Comparison of ENCODE assay signal across 14 cellular contexts in genomic region chr2:152950125-152950524, GRCh38.
DNase-seq lines count a peak whose midpoint lies in the region; ATAC-seq, FAIRE-seq and TF ChIP-seq lines count a peak whose summit lies in the region.
"Had no signal": no experiment of that assay in that cellular context is flagged by ENCODE, and none has a peak within 500 bp of the region (broad histone marks: within the 10 kb centered on the region; RNA-seq: fewer than 3 reads in every experiment).

No MANE protein-coding gene starts in this region.

- no peak overlapping the region for H3K4me2 ChIP-seq in DND-41 (ENCODE audit: insufficient read depth, low read length)
- H3K4me2 ChIP-seq in K562 (ENCODE audit: insufficient read depth, low read length) = no peak overlapping the region

- no peak for TF ChIP-seq EP300 in K562 (IDR thresholded peaks at IDR 0.05; ENCODE audit: low read length)

- no peaks in the 10 kb centered on the region for H3K27me3 ChIP-seq in DND-41 (ENCODE audit: insufficient read depth, low read length, poor library complexity)
- no peaks in the 10 kb centered on the region for H3K27me3 ChIP-seq in K562 (ENCODE audit: control insufficient read depth in 2 of 2, insufficient read depth in 2 of 2, low read length in 2 of 2)
- no peaks in the 10 kb centered on the region for H3K27me3 ChIP-seq in liver (ENCODE audit: control insufficient read depth in 4 of 4, insufficient read depth in 4 of 4, low read length in 3 of 4)
- H3K27me3 ChIP-seq in right atrium auricular region = no peaks in the 10 kb centered on the region
- H3K27me3 ChIP-seq: heart left ventricle had no signal

- H3K27ac ChIP-seq in DND-41 (ENCODE audit: low read length) (no peak overlapping the region), K562 (ENCODE audit: extremely low read depth, low read depth, low read length) (no peak overlapping the region), liver (ENCODE audit: low read depth in 1 of 2, low read length in 2 of 2) (no peak overlapping the region), right atrium auricular region (no peak overlapping the region)
- H3K27ac ChIP-seq: heart left ventricle, psoas muscle had no signal

- BruUV-seq in K562 (replicated peaks; lab: Mats Ljungman, UMichigan) = no TSS peak

- no peak for TF ChIP-seq CTCF in DND-41 (IDR thresholded peaks at IDR 0.05; ENCODE audit: borderline replicate concordance, extremely low read depth, low read length, poor library complexity, severe bottlenecking)
- no peak for TF ChIP-seq CTCF in K562 (IDR thresholded peaks at IDR 0.05 in 2 of 3, conservative IDR thresholded peaks at IDR 0.05 in 1 of 3; ENCODE audit: insufficient read depth in 2 of 3, low read depth in 1 of 3, low read length in 3 of 3)
- no peak for TF ChIP-seq CTCF in liver (IDR thresholded peaks at IDR 0.05; ENCODE audit: low read depth, low read length, missing input control)
- TF ChIP-seq CTCF in right atrium auricular region (IDR thresholded peaks at IDR 0.05) = no peak

- H4K20me1 ChIP-seq in DND-41 (ENCODE audit: insufficient read depth, low read length) (no peaks in the 10 kb centered on the region), K562 (replicated peaks; ENCODE audit: control insufficient read depth, insufficient read depth, low read length) (no peaks in the 10 kb centered on the region)

- TF ChIP-seq RAD21 in K562 (CRISPR knock-in tag; conservative IDR thresholded peaks at IDR 0.05 in 1 of 2, IDR thresholded peaks at IDR 0.05 in 1 of 2) (no peak), liver (IDR thresholded peaks at IDR 0.05) (no peak)

- WGBS in K562 (ENCODE audit: insufficient coverage, low coverage, missing lambda C conversion rate) = 0% methylated on average over 2 of the region's 2 CpGs
- 34% methylated on average over 2 of the region's 2 CpGs for WGBS in liver

- H3K9me3 ChIP-seq in DND-41 (ENCODE audit: insufficient read depth, low read length, severe bottlenecking) = no peaks in the 10 kb centered on the region
- H3K9me3 ChIP-seq in K562 (replicated peaks; ENCODE audit: control insufficient read depth, insufficient read depth, low read depth, low read length) = no peaks in the 10 kb centered on the region; the same call in 1 of the 2 replicates
- no peaks in the 10 kb centered on the region for H3K9me3 ChIP-seq in liver (ENCODE audit: control insufficient read depth in 4 of 4, low read length in 3 of 4)
- H3K9me3 ChIP-seq in right atrium auricular region = no peaks in the 10 kb centered on the region
- H3K9me3 ChIP-seq: heart left ventricle, psoas muscle had no signal

- ATAC-seq in DND-41 (ENCODE audit: insufficient read depth, low read depth) (no peak), K562 (no peak)
- ATAC-seq: heart left ventricle, psoas muscle had no signal

- DNase-seq in DND-41 (peak; percentile 5), LHCN-M2 (ENCODE audit: low read depth) (peak; percentile 8), K562 (ENCODE audit: extremely low read depth in 1 of 4, low spot score in 3 of 4) (no peak), right atrium auricular region (ENCODE audit: low spot score) (no peak), SKM-1 treated with dmso at 0.1 percent for 144 hours (lab: John Stamatoyannopoulos, UW; ENCODE audit: unreplicated experiment) (no peak), NCI-H1436 (lab: John Stamatoyannopoulos, UW) (no peak), GM19239 (ENCODE audit: insufficient read length, low spot score) (no peak)
- DNase-seq: activated T-cell treated with anti-CD3 and anti-CD28 coated beads, Interleukin-2, amount 50 U/mL, for 24 hours; heart left ventricle; NCI-H82; psoas muscle; stimulated activated CD4-positive, alpha-beta T cell treated with anti-CD3 and anti-CD28 coated beads, Interleukin-4, amount 100 ng/mL, for 1 hour; stimulated activated naive CD4-positive, alpha-beta T cell had no signal

- H3K36me3 ChIP-seq in DND-41 (ENCODE audit: insufficient read depth, low read length) (no peaks in the 10 kb centered on the region), K562 (ENCODE audit: control insufficient read depth, insufficient read depth, low read length) (no peaks in the 10 kb centered on the region), liver (ENCODE audit: control insufficient read depth in 4 of 4, insufficient read depth in 3 of 4, low read depth in 1 of 4, low read length in 3 of 4) (no peaks in the 10 kb centered on the region), right atrium auricular region (no peaks in the 10 kb centered on the region)
- H3K36me3 ChIP-seq: heart left ventricle had no signal

- peaks cover 10% of the 10 kb centered on the region for H3K4me1 ChIP-seq in DND-41 (ENCODE audit: insufficient read depth, low read length)
- no peaks in the 10 kb centered on the region for H3K4me1 ChIP-seq in K562 (replicated peaks in 1 of 2; ENCODE audit: control insufficient read depth in 2 of 2, insufficient read depth in 2 of 2, low read length in 2 of 2)
- no peaks in the 10 kb centered on the region for H3K4me1 ChIP-seq in liver (ENCODE audit: control insufficient read depth in 4 of 4, insufficient read depth in 4 of 4, low read length in 3 of 4)
- H3K4me1 ChIP-seq in right atrium auricular region = no peaks in the 10 kb centered on the region
- H3K4me1 ChIP-seq: heart left ventricle, psoas muscle had no signal

- H3K4me3 ChIP-seq in DND-41 (ENCODE audit: low read depth in 1 of 2, low read length in 2 of 2) (no peak overlapping the region), K562 (no peak overlapping the region), liver (ENCODE audit: low read depth in 1 of 3, low read length in 3 of 3) (no peak overlapping the region), right atrium auricular region (no peak overlapping the region)
- H3K4me3 ChIP-seq: heart left ventricle, psoas muscle had no signal

- CTCF ChIA-PET in K562 (lab: Yijun Ruan, JAX; ENCODE audit: low intra/inter-chr PET ratio) = no interaction called here

- intact Hi-C loops in K562 (cut with micrococcal nuclease) = no loop called here

- in situ Hi-C loops in K562 (cut with MboI) = no loop called here

- TF ChIP-seq POLR2A in K562 (conservative IDR thresholded peaks at IDR 0.05) = no peak

- H3K9me1 ChIP-seq in K562 (ENCODE audit: control insufficient read depth, insufficient read depth, low read length) = no peaks in the 10 kb centered on the region

- POLR2A ChIA-PET in K562 (lab: Yijun Ruan, JAX) = no interaction called here

- H3K79me2 ChIP-seq in DND-41 (ENCODE audit: insufficient read depth, low read length) = no peaks in the 10 kb centered on the region
- no peaks in the 10 kb centered on the region for H3K79me2 ChIP-seq in K562 (ENCODE audit: control insufficient read depth, insufficient read depth, low read length)

- H2AFZ ChIP-seq in DND-41 (ENCODE audit: low read depth, low read length) (no peak overlapping the region), K562 (ENCODE audit: low read depth, low read length) (no peak overlapping the region)

- H3K9ac ChIP-seq in DND-41 (ENCODE audit: low read depth, low read length) (no peak overlapping the region), K562 (ENCODE audit: insufficient read depth in 1 of 2, low read depth in 2 of 2, low read length in 2 of 2) (no peak overlapping the region), liver (ENCODE audit: low read depth in 1 of 2, low read length in 2 of 2) (no peak overlapping the region)

- FAIRE-seq in K562 (lab: Jason Lieb, UNC) (no peak), GM19239 (lab: Jason Lieb, UNC) (no peak)

TF ChIP-seq in K562, 482 proteins besides CTCF, POLR2A, EP300 and RAD21 (continues in another document):
- TF ChIP-seq CCNT2 (IDR thresholded peaks at IDR 0.05; ENCODE audit: borderline replicate concordance, extremely low read depth, insufficient read length, low read depth, low read length) = no peak

TF ChIP-seq in liver, 16 proteins besides CTCF, POLR2A, EP300 and RAD21:
- TF ChIP-seq TAF1 (conservative IDR thresholded peaks at IDR 0.05) (no peak), REST (IDR thresholded peaks at IDR 0.05) (peak; percentile 98)
TF ChIP-seq in liver: peak in this region for 1.

Comparison
In these comparisons a context has a peak if more than half of its experiments do, and no peak if none do; other contexts are left out.
1. DNase-seq: peak in DND-41 (single experiment) and LHCN-M2 (single experiment); none in K562 (0 of 4), right atrium auricular region (single experiment), SKM-1 treated with dmso at 0.1 percent for 144 hours (single experiment), NCI-H1436 (single experiment) and GM19239 (single experiment).